17 cellular contexts compared by ENCODE assay signal in the genomic region with DNA sequence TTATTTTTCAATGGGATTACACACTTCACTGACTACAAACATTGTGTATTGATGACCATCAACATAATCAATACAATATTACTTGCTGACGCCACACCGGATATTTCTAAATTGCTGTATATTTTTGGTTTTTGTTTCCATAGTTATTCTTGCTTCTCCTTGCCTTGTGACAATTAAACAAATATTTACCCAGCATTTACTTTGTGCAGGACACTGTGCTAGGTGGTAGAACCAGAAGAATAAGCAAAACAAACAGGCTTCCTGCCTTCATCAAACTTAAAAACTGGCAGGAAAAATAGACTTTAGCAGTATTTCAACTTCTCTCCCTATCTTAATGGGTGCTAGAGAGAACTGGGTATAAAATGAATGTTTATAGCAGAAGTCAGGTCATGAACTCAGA.
"Had no signal": no experiment of that assay in that cellular context is flagged by ENCODE, and none has a peak within 500 bp of the region (broad histone marks: within the 10 kb centered on the region; RNA-seq: fewer than 3 reads in every experiment).

No MANE protein-coding gene starts in this region.

- ATAC-seq: activated CD8-positive, alpha-beta T cell treated with anti-CD3 and anti-CD28 coated beads, Interleukin-2, amount 10 ng/mL, durations not matched to agents 7 days and 5 days; activated naive CD8-positive, alpha-beta T cell treated with anti-CD3 and anti-CD28 coated beads, Interleukin-2, amount 50 U/mL, for 24 hours had no signal

- H3K36me3 Mint-ChIP-seq: brain, type B pancreatic cell had no signal

- H3K27me3 Mint-ChIP-seq: activated naive CD8-positive, alpha-beta T cell treated with anti-CD3 and anti-CD28 coated beads, Interleukin-2, amount 50 U/mL, for 24 hours; brain; type B pancreatic cell had no signal

- H3K27ac Mint-ChIP-seq: activated CD8-positive, alpha-beta T cell treated with anti-CD3 and anti-CD28 coated beads, Interleukin-2, amount 10 ng/mL, durations not matched to agents 7 days and 5 days; activated naive CD8-positive, alpha-beta T cell treated with anti-CD3 and anti-CD28 coated beads, Interleukin-2, amount 50 U/mL, for 24 hours; activated T-helper 1 cell treated with anti-CD3 and anti-CD28 coated beads, Interleukin-12 subunit alpha, Interleukin-12 subunit beta, Interleukin-2, Interleukin-4 antibody, amounts not matched to agents 30 ng/mL and 10 ng/mL and 1 ng/mL, durations not matched to agents 14 hours and 24 hours and 36 hours; brain; type B pancreatic cell had no signal

- FAIRE-seq: endometrium, TTC549 had no signal

- H3K9me3 Mint-ChIP-seq: activated naive CD8-positive, alpha-beta T cell treated with anti-CD3 and anti-CD28 coated beads, Interleukin-2, amount 50 U/mL, for 24 hours; activated T-helper 1 cell treated with anti-CD3 and anti-CD28 coated beads, Interleukin-12 subunit alpha, Interleukin-12 subunit beta, Interleukin-2, Interleukin-4 antibody, amounts not matched to agents 30 ng/mL and 10 ng/mL and 1 ng/mL, durations not matched to agents 14 hours and 24 hours and 36 hours; brain; nephron; type B pancreatic cell had no signal

- H3K4me3 Mint-ChIP-seq: activated CD8-positive, alpha-beta T cell treated with anti-CD3 and anti-CD28 coated beads, Interleukin-2, amount 10 ng/mL, durations not matched to agents 7 days and 5 days; activated naive CD8-positive, alpha-beta T cell treated with anti-CD3 and anti-CD28 coated beads, Interleukin-2, amount 50 U/mL, for 24 hours; activated T-helper 1 cell treated with anti-CD3 and anti-CD28 coated beads, Interleukin-12 subunit alpha, Interleukin-12 subunit beta, Interleukin-2, Interleukin-4 antibody, amounts not matched to agents 30 ng/mL and 10 ng/mL and 1 ng/mL, durations not matched to agents 14 hours and 24 hours and 36 hours; brain; nephron; type B pancreatic cell had no signal

- DNase-seq: activated CD4-positive, alpha-beta T cell treated with anti-CD3 and anti-CD28 coated beads for 1 hour; activated CD4-positive, alpha-beta T cell treated with anti-CD3 and anti-CD28 coated beads, Interleukin-2, amount 50 U/mL, for 1 hour; activated CD8-positive, alpha-beta T cell treated with anti-CD3 and anti-CD28 coated beads, Interleukin-2, amount 10 ng/mL, durations not matched to agents 7 days and 5 days; activated gamma-delta T cell; activated naive CD4-positive, alpha-beta T cell treated with anti-CD3 and anti-CD28 coated beads, Interleukin-2, amount 50 U/mL, for 16 hours; activated naive CD8-positive, alpha-beta T cell treated with anti-CD3 and anti-CD28 coated beads, Interleukin-2, amount 50 U/mL, for 24 hours; anterior cingulate cortex; posterior cingulate gyrus; sigmoid colon; stimulated activated CD4-positive, alpha-beta T cell treated with anti-CD3 and anti-CD28 coated beads, Interleukin-4, amount 100 ng/mL, for 1 hour; stimulated activated naive CD4-positive, alpha-beta T cell had no signal
